Comparison of ENCODE assay signal across 9 cellular contexts in the genomic region with DNA sequence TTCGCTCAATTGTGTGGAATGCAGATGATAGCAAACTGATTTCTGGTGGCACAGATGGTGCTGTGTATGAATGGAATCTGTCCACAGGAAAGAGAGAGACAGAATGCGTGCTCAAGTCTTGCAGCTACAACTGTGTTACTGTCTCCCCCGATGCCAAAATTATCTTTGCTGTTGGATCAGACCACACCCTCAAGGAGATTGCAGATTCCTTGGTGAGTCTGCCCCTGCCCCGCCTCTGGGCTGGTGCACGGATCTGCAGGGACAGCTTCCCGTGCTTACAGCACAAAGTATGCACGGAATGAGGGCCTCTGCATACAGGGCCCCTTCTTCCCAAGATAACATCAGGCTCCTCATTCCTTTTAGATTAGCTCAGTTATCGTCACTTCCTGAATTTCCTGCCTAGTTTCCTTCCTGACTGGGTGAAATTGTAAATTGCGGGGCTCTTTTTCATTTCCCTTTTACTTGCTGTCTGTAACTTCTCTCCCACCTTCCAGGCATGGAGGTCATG. TPM values are rescaled to one million over a fixed set of nuclear protein-coding genes. Genes with fewer than 3 reads are reported as not detected.
DNase-seq lines count a peak whose midpoint lies in the region; ATAC-seq, FAIRE-seq and TF ChIP-seq lines count a peak whose summit lies in the region.
"Had no signal": no experiment of that assay in that cellular context is flagged by ENCODE, and none has a peak within 500 bp of the region (broad histone marks: within the 10 kb centered on the region; RNA-seq: fewer than 3 reads in every experiment).

No MANE protein-coding gene starts in this region.

- intact Hi-C loops in mucosa of descending colon (cut with DNase I, micrococcal nuclease) = no loop called here

- FAIRE-seq in D721Med (lab: Jason Lieb, UNC) = no peak

- H3K4me2 ChIP-seq in BLaER1 treated with 17β-estradiol and CSF1 and Interleukin-3, amounts not matched to agents 10 nM and 100 nM = peak overlapping the region; percentile 69 to 90 (median 78)

- ATAC-seq in mucosa of descending colon (peak; percentile 57), HG02623 (IDR thresholded peaks at IDR 0.05; ENCODE audit: unreplicated experiment) (no peak)

- TF ChIP-seq CTCF in mucosa of descending colon (IDR thresholded peaks at IDR 0.05) = no peak
- no peak for TF ChIP-seq CTCF in D721Med (IDR thresholded peaks at IDR 0.05; ENCODE audit: insufficient read depth, missing control alignments)

- 0 out of 20 replicates have a peak overlapping the region, but pooled peaks of 2 of the 10 experiments have one; percentile 9 to 16 for H3K4me3 ChIP-seq in BLaER1 treated with 17β-estradiol and CSF1 and Interleukin-3, amounts not matched to agents 10 nM and 100 nM
- H3K4me3 ChIP-seq in NT2/D1 (ENCODE audit: insufficient read length, low read depth) (no peak overlapping the region), mucosa of descending colon (no peak overlapping the region)

- DNase-seq in NT2/D1 (ENCODE audit: low read depth, low spot score) = peak; percentile 98
- DNase-seq in epidermal melanocyte (ENCODE audit: insufficient read length, low spot score) = peak; percentile 50
- no peak for DNase-seq in mucosa of descending colon
- no peak for DNase-seq in cortex of kidney (lab: John Stamatoyannopoulos, UW)
- DNase-seq in D721Med (ENCODE audit: insufficient read length, low spot score) = no peak
- no peak for DNase-seq in activated CD4-positive, alpha-beta T cell treated with anti-CD3 and anti-CD28 coated beads for 48 hours
- DNase-seq: OCI-M1 had no signal

- peak overlapping the region in 1 of 11 experiments; percentile 3; a peak in 1 of 22 replicates for H3K27ac ChIP-seq in BLaER1 treated with 17β-estradiol and CSF1 and Interleukin-3, amounts not matched to agents 10 nM and 100 nM

- no peaks in the 10 kb centered on the region for H3K36me3 ChIP-seq in BLaER1 treated with 17β-estradiol and CSF1 and Interleukin-3, amounts not matched to agents 10 nM and 100 nM
- H3K36me3 ChIP-seq in NT2/D1 (ENCODE audit: insufficient read depth, insufficient read length, low read length) (no peaks in the 10 kb centered on the region), mucosa of descending colon (ENCODE audit: low read depth) (no peaks in the 10 kb centered on the region)

- H3K27me3 ChIP-seq in BLaER1 treated with 17β-estradiol and CSF1 and Interleukin-3, amounts not matched to agents 10 nM and 100 nM = no peaks in the 10 kb centered on the region
- H3K27me3 ChIP-seq in NT2/D1 (ENCODE audit: insufficient read depth, insufficient read length) = no peaks in the 10 kb centered on the region

- peaks cover 12 to 22% (median 19%) of the 10 kb centered on the region in 10 experiments for H3K4me1 ChIP-seq in BLaER1 treated with 17β-estradiol and CSF1 and Interleukin-3, amounts not matched to agents 10 nM and 100 nM
- H3K4me1 ChIP-seq in NT2/D1 (ENCODE audit: insufficient read depth, insufficient read length) (peaks cover 7% of the 10 kb centered on the region), mucosa of descending colon (ENCODE audit: low read depth) (no peaks in the 10 kb centered on the region)

- H3K9ac ChIP-seq in BLaER1 treated with 17β-estradiol and CSF1 and Interleukin-3, amounts not matched to agents 10 nM and 100 nM = 0 out of 22 replicates have a peak overlapping the region, but pooled peaks of 1 of the 11 experiments have one; percentile 8
- H3K9ac ChIP-seq in NT2/D1 (ENCODE audit: insufficient read length, low read depth) = peak overlapping the region; percentile 1

- peaks cover 8 to 21% (median 15%) of the 10 kb centered on the region in 11 experiments; a peak in 16 of 22 replicates for H3K9me3 ChIP-seq in BLaER1 treated with 17β-estradiol and CSF1 and Interleukin-3, amounts not matched to agents 10 nM and 100 nM (replicated peaks in 1 of 11)
- H3K9me3 ChIP-seq in NT2/D1 (ENCODE audit: insufficient read depth, low read length) (peaks cover 6% of the 10 kb centered on the region; the same call in 1 of the 2 replicates), mucosa of descending colon (no peaks in the 10 kb centered on the region)

- no peaks in the 10 kb centered on the region for H4K20me1 ChIP-seq in BLaER1 treated with 17β-estradiol and CSF1 and Interleukin-3, amounts not matched to agents 10 nM and 100 nM

RNA-seq across cellular contexts. Expression of a gene that starts 34.6 kb away (rescaled TPM):
- total RNA-seq in mucosa of descending colon = under 1 TPM in 1 of 3 donors, not detected in 2; 0.34 TPM

RNA-seq across cellular contexts. Expression of a gene that starts 34.7 kb away (rescaled TPM):
- total RNA-seq in mucosa of descending colon = 10 to 100 TPM; 32.3 to 38.9 (median 34.9) TPM

Comparison
In these comparisons a context has a peak if more than half of its experiments do, and no peak if none do; other contexts are left out.
1. DNase-seq: peak in NT2/D1 (single experiment) and epidermal melanocyte (single experiment); none in mucosa of descending colon (0 of 3), cortex of kidney (single experiment), D721Med (single experiment) and activated CD4-positive, alpha-beta T cell treated with anti-CD3 and anti-CD28 coated beads for 48 hours (single experiment).